In the genomic region with DNA sequence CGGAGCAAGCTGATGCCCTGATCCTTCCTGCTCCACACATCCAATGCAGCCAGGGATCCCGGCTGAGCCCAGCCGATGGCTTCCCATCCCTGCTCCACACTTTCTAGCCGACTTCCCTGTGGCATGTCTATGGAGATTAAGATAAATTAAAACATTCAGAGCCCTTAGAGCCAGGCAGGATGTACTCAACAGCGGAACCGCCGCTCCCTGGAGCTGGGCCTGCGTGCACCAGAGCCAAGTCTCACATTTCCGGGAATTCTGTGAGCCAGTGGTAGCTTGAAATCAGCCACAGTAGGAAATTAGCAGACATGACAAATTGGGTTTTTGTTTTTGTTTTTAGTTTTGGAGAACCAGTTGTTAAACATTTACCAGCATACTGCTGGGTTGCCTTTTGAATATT, we compare ENCODE assay signal across 23 cellular contexts.
"Had no signal": no experiment of that assay in that cellular context is flagged by ENCODE, and none has a peak within 500 bp of the region (broad histone marks: within the 10 kb centered on the region; RNA-seq: fewer than 3 reads in every experiment).

No MANE protein-coding gene starts in this region.

- ATAC-seq: activated CD8-positive, alpha-beta T cell treated with anti-CD3 and anti-CD28 coated beads, Interleukin-2, amount 10 ng/mL, durations not matched to agents 7 days and 5 days; activated naive CD8-positive, alpha-beta T cell treated with anti-CD3 and anti-CD28 coated beads, Interleukin-2, amount 50 U/mL, for 24 hours; foreskin keratinocyte; stimulated activated naive CD8-positive, alpha-beta T cell treated with anti-CD3 and anti-CD28 coated beads, Interleukin-15, Interleukin-2, amounts not matched to agents 100 U/mL and 50 U/mL, for 24 hours; T-cell had no signal

- H3K27me3 ChIP-seq: brain microvascular endothelial cell, foreskin keratinocyte, neutrophil, upper lobe of left lung had no signal

- H3K9me3 ChIP-seq: neutrophil, upper lobe of left lung had no signal

- H3K27ac Mint-ChIP-seq: activated CD8-positive, alpha-beta T cell treated with anti-CD3 and anti-CD28 coated beads, Interleukin-2, amount 10 ng/mL, durations not matched to agents 7 days and 5 days; activated naive CD8-positive, alpha-beta T cell treated with anti-CD3 and anti-CD28 coated beads, Interleukin-2, amount 50 U/mL, for 24 hours; activated T-helper 1 cell treated with anti-CD3 and anti-CD28 coated beads, Interleukin-12 subunit alpha, Interleukin-12 subunit beta, Interleukin-2, Interleukin-4 antibody, amounts not matched to agents 30 ng/mL and 10 ng/mL and 1 ng/mL, durations not matched to agents 14 hours and 24 hours and 36 hours; nephron; T-cell; T-helper 2 cell treated with Interferon-gamma antibody and Interleukin-4, amounts not matched to agents 5 μg/mL and 100 μg/mL, for 36 hours had no signal

- H3K36me3 ChIP-seq: brain microvascular endothelial cell, neutrophil, upper lobe of left lung, WERI-Rb-1 had no signal

- H3K27ac ChIP-seq: brain microvascular endothelial cell, foreskin keratinocyte, neutrophil, WERI-Rb-1 had no signal

- H3K4me1 Mint-ChIP-seq: activated naive CD8-positive, alpha-beta T cell treated with anti-CD3 and anti-CD28 coated beads, Interleukin-2, amount 50 U/mL, for 24 hours; nephron; T-cell had no signal

- DNase-seq: activated CD4-positive, alpha-beta T cell treated with anti-CD3 and anti-CD28 coated beads for 1 hour; activated CD4-positive, alpha-beta T cell treated with anti-CD3 and anti-CD28 coated beads, Interleukin-2, amount 50 U/mL, for 1 hour; activated CD8-positive, alpha-beta T cell treated with anti-CD3 and anti-CD28 coated beads, Interleukin-2, amount 10 ng/mL, durations not matched to agents 7 days and 5 days; activated gamma-delta T cell; activated naive CD4-positive, alpha-beta T cell treated with anti-CD3 and anti-CD28 coated beads, Interleukin-2, amount 50 U/mL, for 16 hours; activated naive CD8-positive, alpha-beta T cell treated with anti-CD3 and anti-CD28 coated beads, Interleukin-2, amount 50 U/mL, for 24 hours; anterior cingulate cortex; brain microvascular endothelial cell; central memory CD4-positive, alpha-beta T cell; dermis blood vessel endothelial cell; effector memory CD4-positive, alpha-beta T cell; foreskin keratinocyte; hippocampal formation; mammary epithelial cell; stimulated activated CD4-positive, alpha-beta T cell treated with anti-CD3 and anti-CD28 coated beads, Interleukin-4, amount 100 ng/mL, for 24 hours; stimulated activated naive CD8-positive, alpha-beta T cell treated with anti-CD3 and anti-CD28 coated beads, Interleukin-15, Interleukin-2, amounts not matched to agents 100 U/mL and 50 U/mL, for 24 hours; T-cell; WERI-Rb-1 had no signal

- H3K4me1 ChIP-seq: foreskin keratinocyte had no signal

- H3K36me3 Mint-ChIP-seq: T-cell had no signal

- H3K4me3 Mint-ChIP-seq: activated CD8-positive, alpha-beta T cell treated with anti-CD3 and anti-CD28 coated beads, Interleukin-2, amount 10 ng/mL, durations not matched to agents 7 days and 5 days; activated naive CD8-positive, alpha-beta T cell treated with anti-CD3 and anti-CD28 coated beads, Interleukin-2, amount 50 U/mL, for 24 hours; activated T-helper 1 cell treated with anti-CD3 and anti-CD28 coated beads, Interleukin-12 subunit alpha, Interleukin-12 subunit beta, Interleukin-2, Interleukin-4 antibody, amounts not matched to agents 30 ng/mL and 10 ng/mL and 1 ng/mL, durations not matched to agents 14 hours and 24 hours and 36 hours; nephron; T-cell; T-helper 2 cell treated with Interferon-gamma antibody and Interleukin-4, amounts not matched to agents 5 μg/mL and 100 μg/mL, for 36 hours had no signal

- H3K9me3 Mint-ChIP-seq: activated naive CD8-positive, alpha-beta T cell treated with anti-CD3 and anti-CD28 coated beads, Interleukin-2, amount 50 U/mL, for 24 hours; nephron; T-helper 2 cell treated with Interferon-gamma antibody and Interleukin-4, amounts not matched to agents 5 μg/mL and 100 μg/mL, for 36 hours had no signal
